Comparison of ENCODE assay signal across 32 cellular contexts in genomic region chr10:55367555-55367954, GRCh38.
"Had no signal": no experiment of that assay in that cellular context is flagged by ENCODE, and none has a peak within 500 bp of the region (broad histone marks: within the 10 kb centered on the region; RNA-seq: fewer than 3 reads in every experiment).

No MANE protein-coding gene starts in this region.

- H3K9me3 Mint-ChIP-seq: nephron progenitor cell; stimulated activated memory B cell treated with anti-CD40 and anti-IgM and Interleukin-4, amounts not matched to agents 10 μg/mL and 1 μg/mL and 100 μg/mL, for 72 hours had no signal

- H3K4me3 ChIP-seq: neural progenitor cell, ovary, psoas muscle, skin epidermis, smooth muscle cell, spleen, suprapubic skin, testis, tibial artery, transverse colon, upper lobe of left lung, vagina had no signal

- H3K36me3 Mint-ChIP-seq: naive thymus-derived CD8-positive, alpha-beta T cell; natural killer cell treated with Interleukin-12 subunit alpha and Interleukin-12 subunit beta and Interleukin-15 and Interleukin-18, amount 100 ng/mL, for 72 hours; neural progenitor cell; stimulated activated memory B cell treated with anti-CD40 and anti-IgM and Interleukin-4, amounts not matched to agents 10 μg/mL and 1 μg/mL and 100 μg/mL, for 72 hours had no signal

- H3K27me3 Mint-ChIP-seq: naive thymus-derived CD8-positive, alpha-beta T cell; natural killer cell treated with Interleukin-12 subunit alpha and Interleukin-12 subunit beta and Interleukin-15 and Interleukin-18, amount 100 ng/mL, for 72 hours; progenitor cell of endocrine pancreas; stimulated activated memory B cell treated with anti-CD40 and anti-IgM and Interleukin-4, amounts not matched to agents 10 μg/mL and 1 μg/mL and 100 μg/mL, for 72 hours; stimulated activated naive CD8-positive, alpha-beta T cell treated with anti-CD3 and anti-CD28 coated beads, Interleukin-15, amount 100 ng/mL, for 72 hours had no signal

- H3K4me1 Mint-ChIP-seq: naive thymus-derived CD8-positive, alpha-beta T cell; nephron progenitor cell; stimulated activated memory B cell treated with anti-CD40 and anti-IgM and Interleukin-4, amounts not matched to agents 10 μg/mL and 1 μg/mL and 100 μg/mL, for 72 hours; stimulated activated naive CD8-positive, alpha-beta T cell treated with anti-CD3 and anti-CD28 coated beads, Interleukin-15, amount 100 ng/mL, for 72 hours had no signal

- H3K4me3 Mint-ChIP-seq: naive thymus-derived CD8-positive, alpha-beta T cell; natural killer cell treated with Interleukin-12 subunit alpha and Interleukin-12 subunit beta and Interleukin-15 and Interleukin-18, amount 100 ng/mL, for 72 hours; nephron progenitor cell; neural progenitor cell; stimulated activated memory B cell treated with anti-CD40 and anti-IgM and Interleukin-4, amounts not matched to agents 10 μg/mL and 1 μg/mL and 100 μg/mL, for 72 hours; stimulated activated naive CD8-positive, alpha-beta T cell treated with anti-CD3 and anti-CD28 coated beads, Interleukin-15, amount 100 ng/mL, for 72 hours had no signal

- DNase-seq: naive thymus-derived CD8-positive, alpha-beta T cell; nephron progenitor cell; occipital lobe; ovary; posterior cingulate gyrus; psoas muscle; right cardiac atrium; spleen; stimulated activated CD4-positive, alpha-beta T cell treated with anti-CD3 and anti-CD28 coated beads, Interleukin-12 subunit alpha, Interleukin-12 subunit beta, amount 100 ng/mL, for 4 hours; stimulated activated CD4-positive, alpha-beta T cell treated with anti-CD3 and anti-CD28 coated beads, Interleukin-1b, Interleukin-23, amount 100 ng/mL, for 48 hours; stimulated activated CD4-positive, alpha-beta T cell treated with anti-CD3 and anti-CD28 coated beads, Interleukin-4, amount 100 ng/mL, for 1 hour; stimulated activated CD4-positive, alpha-beta T cell treated with anti-CD3 and anti-CD28 coated beads, Interleukin-4, amount 100 ng/mL, for 4 hours; stimulated activated CD8-positive, alpha-beta memory T cell treated with anti-CD3 and anti-CD28 coated beads, Interleukin-4, amount 100 ng/mL, for 48 hours; stimulated activated naive CD4-positive, alpha-beta T cell; stimulated activated naive CD8-positive, alpha-beta T cell treated with anti-CD3 and anti-CD28 coated beads, Interleukin-15, amount 100 ng/mL, for 72 hours; stimulated activated naive CD8-positive, alpha-beta T cell treated with anti-CD3 and anti-CD28 coated beads, Interleukin-15, Interleukin-2, amounts not matched to agents 100 U/mL and 50 U/mL, for 24 hours; substantia nigra; testis; tibial artery; transverse colon; upper lobe of left lung had no signal

- H3K79me2 ChIP-seq: parathyroid adenoma had no signal

- H3K36me3 ChIP-seq: neural progenitor cell, ovary, spleen, suprapubic skin, tibial artery, transverse colon, upper lobe of left lung, vagina had no signal

- H3K9me3 ChIP-seq: ovary, psoas muscle, spleen, suprapubic skin, testis, tibial artery, transverse colon, upper lobe of left lung, vagina had no signal

- H2AFZ ChIP-seq: neural progenitor cell, parathyroid adenoma had no signal

- ATAC-seq: naive thymus-derived CD8-positive, alpha-beta T cell; natural killer cell treated with Interleukin-12 subunit alpha and Interleukin-12 subunit beta and Interleukin-15 and Interleukin-18, amount 100 ng/mL, for 72 hours; psoas muscle; right cardiac atrium; sciatic nerve; stimulated activated memory B cell treated with anti-CD40 and anti-IgM and Interleukin-4, amounts not matched to agents 10 μg/mL and 1 μg/mL and 100 μg/mL, for 72 hours; stimulated activated naive CD8-positive, alpha-beta T cell treated with anti-CD3 and anti-CD28 coated beads, Interleukin-15, amount 100 ng/mL, for 72 hours; stimulated activated naive CD8-positive, alpha-beta T cell treated with anti-CD3 and anti-CD28 coated beads, Interleukin-15, Interleukin-2, amounts not matched to agents 100 U/mL and 50 U/mL, for 24 hours had no signal

- H3K9ac ChIP-seq: neural progenitor cell, parathyroid adenoma had no signal

- H3K27ac ChIP-seq: neural progenitor cell, ovary, parathyroid adenoma, psoas muscle, skin epidermis, spleen, suprapubic skin, testis, tibial artery, transverse colon, upper lobe of left lung, vagina had no signal

- FAIRE-seq: urothelium cell line had no signal

- H3K27ac Mint-ChIP-seq: naive thymus-derived CD8-positive, alpha-beta T cell; natural killer cell treated with Interleukin-12 subunit alpha and Interleukin-12 subunit beta and Interleukin-15 and Interleukin-18, amount 100 ng/mL, for 72 hours; nephron progenitor cell; neural progenitor cell; progenitor cell of endocrine pancreas; stimulated activated memory B cell treated with anti-CD40 and anti-IgM and Interleukin-4, amounts not matched to agents 10 μg/mL and 1 μg/mL and 100 μg/mL, for 72 hours; stimulated activated naive CD8-positive, alpha-beta T cell treated with anti-CD3 and anti-CD28 coated beads, Interleukin-15, amount 100 ng/mL, for 72 hours had no signal

- H3K27me3 ChIP-seq: neural progenitor cell, ovary, spleen, suprapubic skin, testis, tibial artery, transverse colon, upper lobe of left lung, vagina had no signal

- H3K4me2 ChIP-seq: neural progenitor cell, smooth muscle cell had no signal

- H3K4me1 ChIP-seq: parathyroid adenoma, psoas muscle, spleen, suprapubic skin, testis, tibial artery, transverse colon, upper lobe of left lung, vagina had no signal
